ENCODE assay signal across 8 cellular contexts in the genomic region with DNA sequence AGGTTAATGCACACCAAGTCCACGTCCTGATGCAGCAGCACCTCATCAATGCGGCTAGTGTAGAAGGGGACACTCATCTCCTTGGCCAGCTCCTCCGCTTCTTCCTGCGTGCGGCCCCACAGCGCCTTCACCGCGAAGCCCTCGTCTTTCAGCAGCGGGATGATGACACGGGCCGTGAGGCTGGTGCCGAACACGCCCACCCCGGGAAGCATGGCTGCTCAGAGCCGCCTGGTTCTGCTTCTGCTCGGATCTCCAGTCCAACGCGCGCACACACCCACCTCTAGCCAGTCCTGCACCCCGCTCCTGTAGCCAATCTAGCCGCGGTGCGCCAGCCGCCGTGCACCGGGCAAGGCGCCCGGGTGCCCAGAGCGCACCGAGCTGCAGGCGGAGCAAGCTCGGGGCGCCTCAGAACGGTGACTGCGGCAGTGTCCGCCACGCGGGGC. TPM values are rescaled to one million over a fixed set of nuclear protein-coding genes. Genes with fewer than 3 reads are reported as not detected.
DNase-seq lines count a peak whose midpoint lies in the region; ATAC-seq, FAIRE-seq and TF ChIP-seq lines count a peak whose summit lies in the region.

No MANE protein-coding gene starts in this region.

- H4K20me1 ChIP-seq in GM23248 (ENCODE audit: insufficient read depth) = no peaks in the 10 kb centered on the region
- no peaks in the 10 kb centered on the region for H4K20me1 ChIP-seq in KMS-11 (ENCODE audit: insufficient read depth)
- no peaks in the 10 kb centered on the region for H4K20me1 ChIP-seq in GM12878 (ENCODE audit: control insufficient read depth, insufficient read depth)

- no peak for TF ChIP-seq EP300 in GM12878 (IDR thresholded peaks at IDR 0.05; ENCODE audit: borderline replicate concordance in 1 of 2, control insufficient read depth in 1 of 2, low read depth in 2 of 2, low read length in 2 of 2)

- ATAC-seq in GM12878 = peak; percentile 56

- peak overlapping the region; percentile 50 for H3K27ac ChIP-seq in GM23248
- peak overlapping the region; percentile 58 for H3K27ac ChIP-seq in KMS-11
- peak overlapping the region; percentile 69 for H3K27ac ChIP-seq in GM12878 (ENCODE audit: control insufficient read depth, insufficient read depth)
- no peak overlapping the region for H3K27ac ChIP-seq in iPS-18a (ENCODE audit: low read length)
- H3K27ac ChIP-seq in skeletal muscle tissue (ENCODE audit: low read depth, low read length) = peak overlapping the region; percentile 81

- H3K4me1 ChIP-seq in GM23248 (ENCODE audit: insufficient read depth) (peaks cover 5% of the 10 kb centered on the region; the same call in 1 of the 2 replicates), KMS-11 (ENCODE audit: low read depth, poor library complexity, severe bottlenecking) (peaks cover 11% of the 10 kb centered on the region), GM12878 (ENCODE audit: control insufficient read depth, insufficient read depth, low read length) (peaks cover 15% of the 10 kb centered on the region), iPS-18a (ENCODE audit: control insufficient read depth, low read depth, low read length) (peaks cover 8% of the 10 kb centered on the region), skeletal muscle tissue (ENCODE audit: control insufficient read depth in 3 of 3, insufficient read depth in 3 of 3, low read length in 3 of 3) (peaks cover 20 to 30% (median 27%) of the 10 kb centered on the region in 3 donors)

- SMC1A ChIA-PET in GM12878 (lab: Charles Lee; ENCODE audit: uncharacterized antibody, unreplicated experiment) = interaction anchor here (0.6 to 10.5 kb wide), 10 partner anchors 20 to 221 kb away, joined by 3 to 181 read pairs (median 20); a partner anchor contains a TSS

- H2AFZ ChIP-seq in GM23248 (peak overlapping the region; percentile 88), KMS-11 (ENCODE audit: low read depth) (peak overlapping the region; percentile 85), GM12878 (ENCODE audit: control insufficient read depth, low read depth, low read length) (peak overlapping the region; percentile 76)

- no peaks in the 10 kb centered on the region for H3K79me2 ChIP-seq in GM23248 (ENCODE audit: insufficient read depth)
- peaks cover 12% of the 10 kb centered on the region; the same call in 1 of the 2 replicates for H3K79me2 ChIP-seq in KMS-11 (ENCODE audit: insufficient read depth, low read depth)
- H3K79me2 ChIP-seq in GM12878 (ENCODE audit: control insufficient read depth, insufficient read depth, low read length) = peaks cover 48% of the 10 kb centered on the region

- H3K27me3 ChIP-seq in GM23248 (replicated peaks; ENCODE audit: insufficient read depth) (no peaks in the 10 kb centered on the region), KMS-11 (ENCODE audit: insufficient read depth, low read depth) (no peaks in the 10 kb centered on the region), GM12878 (replicated peaks in 1 of 2; ENCODE audit: control insufficient read depth in 2 of 2, insufficient read depth in 2 of 2, low read length in 1 of 2) (no peaks in the 10 kb centered on the region), iPS-18a (ENCODE audit: control insufficient read depth, insufficient read depth, low read length) (peaks cover 59% of the 10 kb centered on the region), skeletal muscle tissue (ENCODE audit: control insufficient read depth in 3 of 3, insufficient read depth in 3 of 3, low read length in 3 of 3) (no peaks in the 10 kb centered on the region)

- H3K9me3 ChIP-seq in GM23248 (ENCODE audit: low read depth) = no peaks in the 10 kb centered on the region
- no peaks in the 10 kb centered on the region for H3K9me3 ChIP-seq in GM12878 (replicated peaks; ENCODE audit: control insufficient read depth, insufficient read depth, low read length)
- H3K9me3 ChIP-seq in iPS-18a (ENCODE audit: control insufficient read depth, low read depth, low read length) = no peaks in the 10 kb centered on the region
- no peaks in the 10 kb centered on the region for H3K9me3 ChIP-seq in skeletal muscle tissue (ENCODE audit: control insufficient read depth in 3 of 3, low read length in 3 of 3)

- peak overlapping the region; percentile 69 for H3K9ac ChIP-seq in GM23248
- H3K9ac ChIP-seq in KMS-11 = peak overlapping the region; percentile 57; the same call in 1 of the 2 replicates
- H3K9ac ChIP-seq in GM12878 (ENCODE audit: control insufficient read depth, insufficient read depth, low read length) = peak overlapping the region; percentile 82
- H3K9ac ChIP-seq in iPS-18a (ENCODE audit: low read length) = peak overlapping the region; percentile 30
- peak overlapping the region; percentile 70 to 92 (median 76) for H3K9ac ChIP-seq in skeletal muscle tissue (ENCODE audit: low read depth in 1 of 3, low read length in 3 of 3)

- no peaks in the 10 kb centered on the region for H3K9me2 ChIP-seq in GM23248 (ENCODE audit: insufficient read depth)

- H3K4me3 ChIP-seq in GM23248 (peak overlapping the region; percentile 71), KMS-11 (IDR thresholded peaks at IDR 0.05; ENCODE audit: insufficient read depth, low read depth, low read length) (no peak overlapping the region), GM12878 (peak overlapping the region; percentile 100), iPS-18a (ENCODE audit: low read length) (peak overlapping the region; percentile 78), skeletal muscle tissue (ENCODE audit: low read length in 3 of 3) (peak overlapping the region; percentile 82 to 93 (median 86))

- POLR2A ChIA-PET in GM12878 (lab: Charles Lee) = interaction anchor here (0.7 to 5.5 kb wide), 9 partner anchors 12 to 133 kb away, joined by 3 to 68 read pairs (median 4); no protein-coding TSS in a partner anchor

- 0 to 1% methylated on average over 29 to 39 of the region's 39 CpGs for WGBS in GM23248 (ENCODE audit: low coverage in 1 of 2, low lambda C conversion rate in 2 of 2, missing lambda C conversion rate in 2 of 2), 2 experiments
- WGBS in GM12878 (ENCODE audit: insufficient coverage, insufficient replicate concordance, low lambda C conversion rate, missing lambda C conversion rate) = 1% methylated on average over 37 of the region's 39 CpGs

- CTCF ChIA-PET in GM12878 (lab: Yijun Ruan, JAX) = interaction anchor here (1.0 to 5.5 kb wide), 9 partner anchors 9 to 149 kb away, joined by 3 to 44 read pairs (median 7); a partner anchor contains a TSS

- BruUV-seq in GM12878 (replicated peaks; lab: Mats Ljungman, UMichigan) = no TSS peak

- peak; percentile 81 for DNase-seq in GM03348 (ENCODE audit: low spot score)
- DNase-seq in GM23248 = peak; percentile 93
- DNase-seq in T-helper 9 cell = peak; percentile 31
- DNase-seq in GM12878 (ENCODE audit: low read depth, low spot score) = no peak
- no peak for DNase-seq in RCC 7860 (ENCODE audit: low spot score)

- in situ Hi-C loops in GM23248 (cut with MboI) = no loop called here
- in situ Hi-C loops in GM12878 (cut with MboI) = no loop called here

- FAIRE-seq in GM12878 (lab: Jason Lieb, UNC) (no peak), RCC 7860 (lab: Jason Lieb, UNC) (no peak)

- peak overlapping the region; percentile 90 for H3K4me2 ChIP-seq in GM23248 (ENCODE audit: unreplicated experiment)
- peak overlapping the region; percentile 75 for H3K4me2 ChIP-seq in KMS-11
- peak overlapping the region; percentile 69 for H3K4me2 ChIP-seq in GM12878 (ENCODE audit: control insufficient read depth, insufficient read depth)

- H3K36me3 ChIP-seq in GM23248 (ENCODE audit: low read depth) = no peaks in the 10 kb centered on the region
- H3K36me3 ChIP-seq in KMS-11 (ENCODE audit: insufficient read depth) = no peaks in the 10 kb centered on the region
- H3K36me3 ChIP-seq in GM12878 (ENCODE audit: control insufficient read depth in 2 of 2, insufficient read depth in 2 of 2, low read length in 1 of 2) = no peaks in the 10 kb centered on the region
- no peaks in the 10 kb centered on the region for H3K36me3 ChIP-seq in iPS-18a (ENCODE audit: control insufficient read depth, low read depth, low read length)
- no peaks in the 10 kb centered on the region for H3K36me3 ChIP-seq in skeletal muscle tissue (ENCODE audit: control insufficient read depth in 3 of 3, insufficient read depth in 3 of 3, low read length in 3 of 3)

- intact Hi-C loops in GM12878 (cut with micrococcal nuclease; ENCODE audit: unreplicated experiment) = loop anchor here (2.0 to 5.0 kb wide), 2 partner anchors 88 to 149 kb away; a partner anchor contains a TSS

- TF ChIP-seq CTCF in KMS-11 (conservative IDR thresholded peaks at IDR 0.05; ENCODE audit: low read depth, low read length) = no peak
- TF ChIP-seq CTCF in GM12878 (IDR thresholded peaks at IDR 0.05 in 2 of 3, conservative IDR thresholded peaks at IDR 0.05 in 1 of 3; ENCODE audit: control insufficient read depth in 2 of 3, extremely low read depth in 1 of 3, insufficient read depth in 1 of 3, low read depth in 3 of 3, low read length in 3 of 3) = no peak

- no peaks in the 10 kb centered on the region for H3F3A ChIP-seq in GM23248 (ENCODE audit: insufficient read depth)

- TF ChIP-seq RAD21 in GM12878 (IDR thresholded peaks at IDR 0.05; ENCODE audit: insufficient read depth, low read depth, low read length) = no peak

- RAD21 ChIA-PET in GM12878 (lab: Charles Lee; ENCODE audit: unreplicated experiment) = interaction anchor here (0.5 to 11.8 kb wide), 16 partner anchors 12 to 1123 kb away, joined by 3 to 193 read pairs (median 6); a partner anchor contains a TSS

- TF ChIP-seq POLR2A in GM12878 (IDR thresholded peaks at IDR 0.05; ENCODE audit: low read depth, low read length) = peak; percentile 66; the same call in 1 of the 2 replicates

TF ChIP-seq in GM12878, 131 proteins besides CTCF, POLR2A, EP300 and RAD21 (continues in another document):
- TF ChIP-seq PAX5 (IDR thresholded peaks at IDR 0.05; ENCODE audit: borderline replicate concordance, low read depth, low read length) = no peak

RNA-seq across cellular contexts. Expression of a gene that starts 0.7 kb away (rescaled TPM):
- total RNA-seq in GM23248 (2014; rRNA removed; shearing (Covaris generic)) = 0.97 and 1.6 TPM in 2 replicates
- polyA plus RNA-seq in GM23248 (2016; fragmentation: Nextera tagmentation; extraction: Ambion mirVana) (0.74 and 0.84 TPM in 2 replicates), GM12878 (2011; rRNA removed) (40.1 and 41.4 TPM in 2 replicates), GM12878 (2014; fragmentation: Illumina TruSeq; extraction: Trizol) (9.8 and 10.2 TPM in 2 replicates), GM12878 (2014; fragmentation: Nextera tagmentation; extraction: Ambion mirVana) (1 to 10 TPM; 6.5 to 7.9 TPM), GM12878 (2014; rRNA removed) (14.8 and 16.1 TPM in 2 replicates), GM12878 (2016; fragmentation: Nextera tagmentation; extraction: Ambion mirVana) (10 to 100 TPM; 16.9 to 22.8 TPM)
- 121 and 123 TPM in 2 replicates for total RNA-seq in GM12878 (2013; cell fraction: nucleolus; rRNA removed)
- total RNA-seq in GM12878 (2014; rRNA removed) (16.3 and 16.8 TPM in 2 replicates), GM12878 (2014; rRNA removed; fragmentation: Illumina TruSeq; extraction: Trizol) (14.6 and 15.1 TPM in 2 replicates), GM12878 (2021) (18.0 and 20.6 TPM in 2 replicates), skeletal muscle tissue (6.3 TPM)
- 5.7 TPM for polyA plus RNA-seq in GM12878 (2011; ENCODE audit: low read depth)
- 32.8 and 36.8 TPM in 2 replicates for polyA plus RNA-seq in GM12878 (2011; cell fraction: cytosol; rRNA removed)
- 40.6 and 41.7 TPM in 2 replicates for polyA plus RNA-seq in GM12878 (2011; cell fraction: nucleus; rRNA removed)
- polyA plus RNA-seq in GM12878 (2012) = 8.8 and 11.5 TPM in 2 replicates
- polyA minus RNA-seq in GM12878 (2011; rRNA and poly(A)+ RNA removed) = 70.4 and 77.3 TPM in 2 replicates
- 22.9 and 27.3 TPM in 2 replicates for polyA minus RNA-seq in GM12878 (2011; cell fraction: cytosol; rRNA and poly(A)+ RNA removed)
- 48.8 and 86.5 TPM in 2 replicates for polyA minus RNA-seq in GM12878 (2011; cell fraction: nucleus; rRNA and poly(A)+ RNA removed)

Comparison
In these comparisons a context has a peak if more than half of its experiments do, and no peak if none do; other contexts are left out.
1. DNase-seq: peak in GM03348 (single experiment), GM23248 (single experiment) and T-helper 9 cell (single experiment); none in GM12878 (single experiment) and RCC 7860 (single experiment).
2. H3K9ac ChIP-seq: peak in every context shown above with its lines; median percentile 82 in GM12878; 76 in skeletal muscle tissue; 69 in GM23248; 57 in KMS-11; 30 in iPS-18a.
3. Peak in every context shown above with its lines, with median percentiles within 50 percentile points of each other: H2AFZ ChIP-seq and H3K4me2 ChIP-seq.